Comparison of ENCODE assay signal across 8 cellular contexts in genomic region chr11:575324-575995, GRCh38. TPM values are rescaled to one million over a fixed set of nuclear protein-coding genes. Genes with fewer than 3 reads are reported as not detected.
DNase-seq lines count a peak whose midpoint lies in the region; ATAC-seq, FAIRE-seq and TF ChIP-seq lines count a peak whose summit lies in the region.

No MANE protein-coding gene starts in this region.

- peaks cover 0 to 9% (median 0%) of the 10 kb centered on the region in 5 donors for H3K27me3 Mint-ChIP-seq in naive thymus-derived CD4-positive, alpha-beta T cell

- H3K4me3 Mint-ChIP-seq in naive thymus-derived CD4-positive, alpha-beta T cell: peak overlapping the region; percentile 85 to 99 (median 90)

- peak; percentile 27 for ATAC-seq in GM19043 (IDR thresholded peaks at IDR 0.05; ENCODE audit: low read depth, unreplicated experiment)
- ATAC-seq in naive thymus-derived CD4-positive, alpha-beta T cell: no peak

- H3K9me3 ChIP-seq in Peyer's patch (no peaks in the 10 kb centered on the region), endothelial cell of umbilical vein (replicated peaks; ENCODE audit: control insufficient read depth, insufficient read depth, low read length) (no peaks in the 10 kb centered on the region)
- H3K9me3 ChIP-seq in naive thymus-derived CD4-positive, alpha-beta T cell (ENCODE audit: control insufficient read depth in 2 of 3, low read length in 3 of 3): no peaks in the 10 kb centered on the region

- CTCF ChIA-PET in BJ (lab: Yijun Ruan, JAX): interaction anchor here (0.6 to 1.5 kb wide), 4 partner anchors 9 to 148 kb away, joined by 3 to 4 read pairs (median 4); no protein-coding TSS in a partner anchor
- CTCF ChIA-PET in endothelial cell of umbilical vein (lab: Charles Lee): interaction anchor here (0.7 to 1.8 kb wide), 8 partner anchors 11 to 200 kb away, joined by 3 to 7 read pairs (median 4); partner anchors contain the start of gene HRAS
- CTCF ChIA-PET in naive thymus-derived CD4-positive, alpha-beta T cell (lab: Charles Lee): interaction anchor here (0.6 to 1.6 kb wide), 3 partner anchors 13 to 156 kb away, joined by 3 to 8 read pairs (median 3); no protein-coding TSS in a partner anchor

- TF ChIP-seq POLR2A in Peyer's patch (IDR thresholded peaks at IDR 0.05) (peak in 1 of 2 donors; percentile 57), endothelial cell of umbilical vein (IDR thresholded peaks at IDR 0.05; ENCODE audit: low read depth, low read length) (no peak)

- no peak overlapping the region for H3K27ac ChIP-seq in HL-60 (replicated peaks)
- peak overlapping the region in 3 of 4 donors; percentile 20 to 77 (median 76) for H3K27ac ChIP-seq in Peyer's patch
- no peak overlapping the region for H3K27ac ChIP-seq in endothelial cell of umbilical vein (ENCODE audit: insufficient read depth, low read depth, low read length)
- peak overlapping the region; percentile 62 for H3K27ac ChIP-seq in naive thymus-derived CD4-positive, alpha-beta T cell (ENCODE audit: low read depth, low read length)

- H3K79me2 ChIP-seq in endothelial cell of umbilical vein (ENCODE audit: control insufficient read depth, insufficient read depth, low read length): peaks cover 39% of the 10 kb centered on the region

- peaks cover 40 to 54% (median 43%) of the 10 kb centered on the region in 7 donors for H3K4me1 Mint-ChIP-seq in naive thymus-derived CD4-positive, alpha-beta T cell

- H3K27ac Mint-ChIP-seq in naive thymus-derived CD4-positive, alpha-beta T cell: peak overlapping the region; percentile 39 to 100 (median 67)

- FAIRE-seq in endothelial cell of umbilical vein (lab: Jason Lieb, UNC): no peak

- DNase-seq in BJ (ENCODE audit: low read depth): no peak
- peak in 1 of 2 experiments; percentile 41 for DNase-seq in HL-60 (ENCODE audit: low read depth in 1 of 2, low spot score in 1 of 2)
- DNase-seq in Peyer's patch: no peak
- DNase-seq in endothelial cell of umbilical vein (ENCODE audit: low read depth, low spot score): peak; percentile 52
- DNase-seq in naive thymus-derived CD4-positive, alpha-beta T cell: peak in 2 of 9 donors; percentile 27 to 37
- no peak for DNase-seq in posterior vena cava (ENCODE audit: low spot score)
- no peak for DNase-seq in kidney glomerular epithelial cell (lab: John Stamatoyannopoulos, UW)

- BruUV-seq in endothelial cell of umbilical vein (replicated peaks; lab: Mats Ljungman, UMichigan): no TSS peak

- POLR2A ChIA-PET in BJ (lab: Charles Lee): interaction anchor here (0.5 to 2.0 kb wide), 5 partner anchors 10 to 807 kb away, joined by 3 to 20 read pairs (median 3); no protein-coding TSS in a partner anchor
- POLR2A ChIA-PET in endothelial cell of umbilical vein (lab: Charles Lee): interaction anchor here (0.7 kb wide), 1 partner anchor 172 kb away, joined by 3 read pairs; the partner anchor contains the start of gene TALDO1
- POLR2A ChIA-PET in naive thymus-derived CD4-positive, alpha-beta T cell (lab: Charles Lee): interaction anchor here (0.7 to 3.4 kb wide), 25 partner anchors 8 to 368 kb away, joined by 3 to 21 read pairs (median 4); partner anchors contain the start of genes BET1L, DEAF1, HRAS and LMNTD2

- no peaks in the 10 kb centered on the region for H3K27me3 ChIP-seq in BJ (ENCODE audit: control insufficient read depth, insufficient read depth, low read length)
- peaks cover 4% of the 10 kb centered on the region for H3K27me3 ChIP-seq in HL-60 (ENCODE audit: insufficient read depth, poor library complexity, severe bottlenecking)
- no peaks in the 10 kb centered on the region for H3K27me3 ChIP-seq in Peyer's patch
- peaks cover 8 to 10% of the 10 kb centered on the region in 2 experiments for H3K27me3 ChIP-seq in endothelial cell of umbilical vein (ENCODE audit: control insufficient read depth in 2 of 2, insufficient read depth in 2 of 2, low read length in 2 of 2)
- H3K27me3 ChIP-seq in naive thymus-derived CD4-positive, alpha-beta T cell (ENCODE audit: control insufficient read depth in 2 of 2, insufficient read depth in 2 of 2, low read length in 2 of 2): no peaks in the 10 kb centered on the region

- H3K9ac ChIP-seq in endothelial cell of umbilical vein (replicated peaks; ENCODE audit: extremely low read depth, insufficient read depth, low read length): peak overlapping the region; percentile 22

- H3K4me1 ChIP-seq in Peyer's patch (peaks cover 12 to 49% (median 33%) of the 10 kb centered on the region in 4 donors), endothelial cell of umbilical vein (ENCODE audit: control insufficient read depth, extremely low read depth, insufficient read depth, low read length) (peaks cover 14% of the 10 kb centered on the region)
- peaks cover 26 to 42% of the 10 kb centered on the region in 2 donors for H3K4me1 ChIP-seq in naive thymus-derived CD4-positive, alpha-beta T cell (ENCODE audit: control insufficient read depth in 2 of 2, insufficient read depth in 2 of 2, low read length in 2 of 2)

- intact Hi-C loops in endothelial cell of umbilical vein (cut with micrococcal nuclease) (loop anchor here (5.0 kb wide), 1 partner anchor 37 kb away; no protein-coding TSS in a partner anchor), posterior vena cava (cut with DNase I) (no loop called here)
- intact Hi-C loops in naive thymus-derived CD4-positive, alpha-beta T cell (cut with micrococcal nuclease): loop anchor here in 1 of 2 donors (1.0 to 5.0 kb wide), 2 partner anchors 20 to 338 kb away; partner anchors contain the start of genes PSMD13 and SIRT3

- H4K20me1 ChIP-seq in endothelial cell of umbilical vein (replicated peaks; ENCODE audit: control insufficient read depth, extremely low read depth, insufficient read depth, low read length): no peaks in the 10 kb centered on the region

- peak overlapping the region; percentile 78 for H3K4me3 ChIP-seq in BJ (ENCODE audit: low read depth, low read length)
- peak overlapping the region; percentile 51 for H3K4me3 ChIP-seq in HL-60 (replicated peaks; ENCODE audit: insufficient read depth, low read length)
- peak overlapping the region; percentile 50 to 85 (median 68) for H3K4me3 ChIP-seq in Peyer's patch
- peak overlapping the region; percentile 29 to 51 (median 40) for H3K4me3 ChIP-seq in endothelial cell of umbilical vein (replicated peaks in 1 of 3; ENCODE audit: insufficient read depth in 1 of 3, low read depth in 1 of 3, low read length in 3 of 3)
- H3K4me3 ChIP-seq in naive thymus-derived CD4-positive, alpha-beta T cell (ENCODE audit: low read length): peak overlapping the region; percentile 64

- H3K36me3 Mint-ChIP-seq in naive thymus-derived CD4-positive, alpha-beta T cell: peaks cover 0 to 7% (median 0%) of the 10 kb centered on the region in 5 donors

- no peak for TF ChIP-seq CTCF in BJ (IDR thresholded peaks at IDR 0.05; ENCODE audit: insufficient read depth, low read depth, low read length)
- TF ChIP-seq CTCF in HL-60 (IDR thresholded peaks at IDR 0.05; ENCODE audit: insufficient read depth, low read length): no peak
- TF ChIP-seq CTCF in Peyer's patch (IDR thresholded peaks at IDR 0.05): peak in 2 of 6 experiments; percentile 10 to 19
- TF ChIP-seq CTCF in endothelial cell of umbilical vein (IDR thresholded peaks at IDR 0.05; ENCODE audit: extremely low read depth in 1 of 2, insufficient read depth in 1 of 2, low read depth in 1 of 2, low read length in 2 of 2): no peak

- H3K36me3 ChIP-seq in BJ (ENCODE audit: control insufficient read depth, insufficient read depth, low read length) (peaks cover 4% of the 10 kb centered on the region; the same call in 1 of the 2 replicates), Peyer's patch (no peaks in the 10 kb centered on the region), endothelial cell of umbilical vein (ENCODE audit: control insufficient read depth in 2 of 2, extremely low read depth in 1 of 2, insufficient read depth in 2 of 2, low read length in 2 of 2) (no peaks in the 10 kb centered on the region)
- peaks cover 0 to 13% (median 0%) of the 10 kb centered on the region in 3 experiments for H3K36me3 ChIP-seq in naive thymus-derived CD4-positive, alpha-beta T cell (ENCODE audit: control insufficient read depth in 2 of 3, insufficient read depth in 3 of 3, low read length in 3 of 3)

- peak overlapping the region; percentile 67 for H3K4me2 ChIP-seq in endothelial cell of umbilical vein (ENCODE audit: insufficient read depth, low read length)

- peak overlapping the region; percentile 98 for H2AFZ ChIP-seq in endothelial cell of umbilical vein (ENCODE audit: low read depth, low read length)

- no peaks in the 10 kb centered on the region for H3K9me3 Mint-ChIP-seq in naive thymus-derived CD4-positive, alpha-beta T cell

- H3K9me1 ChIP-seq in endothelial cell of umbilical vein (replicated peaks; ENCODE audit: control insufficient read depth, extremely low read depth, insufficient read depth, low read length): no peaks in the 10 kb centered on the region

- dilution Hi-C loops in endothelial cell of umbilical vein (cut with MboI; ENCODE audit: extremely low pct_ligation_motif_present, low sequenced_read_pairs): no loop called here

RNA-seq across cellular contexts. Expression of gene PHRF1, which starts 0.8 kb away (rescaled TPM):
- polyA plus RNA-seq in BJ (2011; rRNA removed) (6.8 and 10.7 TPM in 2 replicates), endothelial cell of umbilical vein (14.2 and 14.8 TPM in 2 replicates)
- polyA minus RNA-seq in BJ (2011; rRNA and poly(A)+ RNA removed): 5.8 and 8.0 TPM in 2 replicates
- total RNA-seq in Peyer's patch (10 to 100 TPM; 48.4 to 88.0 (median 57.8) TPM), endothelial cell of umbilical vein (38.8 and 39.4 TPM in 2 replicates), posterior vena cava (10 to 100 TPM; 18.3 to 20.8 TPM)
- 11.6 and 14.8 TPM in 2 replicates for polyA plus RNA-seq in endothelial cell of umbilical vein (2011; cell fraction: cytosol; rRNA removed)
- 34.6 and 40.1 TPM in 2 replicates for polyA plus RNA-seq in endothelial cell of umbilical vein (2011; cell fraction: nucleus; rRNA removed)
- 16.6 and 19.6 TPM in 2 replicates for polyA plus RNA-seq in endothelial cell of umbilical vein (2012)
- polyA minus RNA-seq in endothelial cell of umbilical vein: 13.2 and 16.1 TPM in 2 replicates
- 8.1 TPM for polyA minus RNA-seq in endothelial cell of umbilical vein (2011; cell fraction: cytosol; rRNA and poly(A)+ RNA removed)
- 25.0 and 35.3 TPM in 2 replicates for polyA minus RNA-seq in endothelial cell of umbilical vein (2011; cell fraction: nucleus; rRNA and poly(A)+ RNA removed)
- 10 to 100 TPM; 47.3 to 55.2 (median 49.4) TPM for total RNA-seq in naive thymus-derived CD4-positive, alpha-beta T cell
- 10 to 100 TPM in 1 of 2 donors, 1 to 10 TPM in 1; 6.2 to 22.1 TPM for polyA plus RNA-seq in naive thymus-derived CD4-positive, alpha-beta T cell

RNA-seq across cellular contexts. Expression of gene RASSF7, which starts 14.7 kb away (rescaled TPM):
- polyA plus RNA-seq in BJ (2011; rRNA removed) (17.3 and 25.1 TPM in 2 replicates), endothelial cell of umbilical vein (19.9 and 27.9 TPM in 2 replicates)
- polyA minus RNA-seq in BJ (2011; rRNA and poly(A)+ RNA removed): 4.0 and 6.5 TPM in 2 replicates
- total RNA-seq in Peyer's patch (100 to 1,000 TPM in 3 of 4 donors, 10 to 100 TPM in 1; 80.9 to 340 (median 172) TPM), endothelial cell of umbilical vein (12.2 and 14.1 TPM in 2 replicates), posterior vena cava (1 to 10 TPM; 2.1 to 2.6 TPM)
- polyA plus RNA-seq in endothelial cell of umbilical vein (2011; cell fraction: cytosol; rRNA removed): 11.1 and 16.5 TPM in 2 replicates
- polyA plus RNA-seq in endothelial cell of umbilical vein (2011; cell fraction: nucleus; rRNA removed): 20.5 and 21.7 TPM in 2 replicates
- 5.5 and 12.2 TPM in 2 replicates for polyA plus RNA-seq in endothelial cell of umbilical vein (2012)
- polyA minus RNA-seq in endothelial cell of umbilical vein: 5.7 and 7.6 TPM in 2 replicates
- polyA minus RNA-seq in endothelial cell of umbilical vein (2011; cell fraction: cytosol; rRNA and poly(A)+ RNA removed): 5.4 TPM
- 1.7 and 3.0 TPM in 2 replicates for polyA minus RNA-seq in endothelial cell of umbilical vein (2011; cell fraction: nucleus; rRNA and poly(A)+ RNA removed)
- 10 to 100 TPM; 20.0 to 45.4 (median 35.5) TPM for total RNA-seq in naive thymus-derived CD4-positive, alpha-beta T cell
- polyA plus RNA-seq in naive thymus-derived CD4-positive, alpha-beta T cell: 10 to 100 TPM; 26.7 to 43.6 TPM

RNA-seq across cellular contexts. Expression of gene LMNTD2, which starts 14.9 kb away (rescaled TPM):
- 1.6 and 2.5 TPM in 2 replicates for polyA plus RNA-seq in BJ (2011; rRNA removed)
- 0.66 and 0.77 TPM in 2 replicates for polyA minus RNA-seq in BJ (2011; rRNA and poly(A)+ RNA removed)
- 10 to 100 TPM in 3 of 4 donors, 1 to 10 TPM in 1; 6.6 to 32.9 (median 14.1) TPM for total RNA-seq in Peyer's patch
- total RNA-seq in endothelial cell of umbilical vein: 1.8 and 2.1 TPM in 2 replicates
- polyA plus RNA-seq in endothelial cell of umbilical vein: 2.6 and 3.9 TPM in 2 replicates
- 0.61 and 0.97 TPM in 2 replicates for polyA plus RNA-seq in endothelial cell of umbilical vein (2011; cell fraction: cytosol; rRNA removed)
- polyA plus RNA-seq in endothelial cell of umbilical vein (2011; cell fraction: nucleus; rRNA removed): 12.6 and 17.5 TPM in 2 replicates
- polyA plus RNA-seq in endothelial cell of umbilical vein (2012): 0.35 and 1.5 TPM in 2 replicates
- 0.25 and 1.0 TPM in 2 replicates for polyA minus RNA-seq in endothelial cell of umbilical vein
- 1.3 TPM for polyA minus RNA-seq in endothelial cell of umbilical vein (2011; cell fraction: cytosol; rRNA and poly(A)+ RNA removed)
- 0.58 and 4.2 TPM in 2 replicates for polyA minus RNA-seq in endothelial cell of umbilical vein (2011; cell fraction: nucleus; rRNA and poly(A)+ RNA removed)
- 10 to 100 TPM in 2 of 5 experiments, 1 to 10 TPM in 3; 2.8 to 14.7 (median 9.6) TPM for total RNA-seq in naive thymus-derived CD4-positive, alpha-beta T cell
- 1 to 10 TPM; 2.3 to 3.6 TPM for polyA plus RNA-seq in naive thymus-derived CD4-positive, alpha-beta T cell
- under 1 TPM; 0.43 to 0.56 TPM for total RNA-seq in posterior vena cava

RNA-seq across cellular contexts. Expression of gene LRRC56, which starts 38.1 kb away (rescaled TPM):
- polyA plus RNA-seq in BJ (2011; rRNA removed): 0.92 and 1.5 TPM in 2 replicates
- 0.31 and 0.71 TPM in 2 replicates for polyA minus RNA-seq in BJ (2011; rRNA and poly(A)+ RNA removed)
- total RNA-seq in Peyer's patch: 1 to 10 TPM in 2 of 4 donors, under 1 TPM in 2; 0.67 to 4.1 (median 2.4) TPM
- total RNA-seq in endothelial cell of umbilical vein: 0.55 and 0.90 TPM in 2 replicates
- 0.47 and 0.64 TPM in 2 replicates for polyA plus RNA-seq in endothelial cell of umbilical vein
- polyA plus RNA-seq in endothelial cell of umbilical vein (2011; cell fraction: cytosol; rRNA removed): 0.21 and 0.34 TPM in 2 replicates
- polyA plus RNA-seq in endothelial cell of umbilical vein (2011; cell fraction: nucleus; rRNA removed): 1.7 and 2.3 TPM in 2 replicates
- polyA plus RNA-seq in endothelial cell of umbilical vein (2012): 0.24 and 0.76 TPM in 2 replicates
- 0.34 and 0.40 TPM in 2 replicates for polyA minus RNA-seq in endothelial cell of umbilical vein
- 0.72 TPM for polyA minus RNA-seq in endothelial cell of umbilical vein (2011; cell fraction: cytosol; rRNA and poly(A)+ RNA removed)
- polyA minus RNA-seq in endothelial cell of umbilical vein (2011; cell fraction: nucleus; rRNA and poly(A)+ RNA removed): 0.29 and 1.2 TPM in 2 replicates
- 1 to 10 TPM; 2.3 to 5.1 (median 3.6) TPM for total RNA-seq in naive thymus-derived CD4-positive, alpha-beta T cell
- polyA plus RNA-seq in naive thymus-derived CD4-positive, alpha-beta T cell: 1 to 10 TPM in 1 of 2 donors, under 1 TPM in 1; 0.35 to 1.0 TPM
- under 1 TPM; 0.43 to 0.56 TPM for total RNA-seq in posterior vena cava

RNA-seq across cellular contexts. Expression of gene HRAS, which starts 40.1 kb away (rescaled TPM):
- 50.3 and 90.4 TPM in 2 replicates for polyA plus RNA-seq in BJ (2011; rRNA removed)
- 49.1 and 69.2 TPM in 2 replicates for polyA minus RNA-seq in BJ (2011; rRNA and poly(A)+ RNA removed)
- total RNA-seq in Peyer's patch: 10 to 100 TPM; 27.4 to 55.3 (median 35.1) TPM
- total RNA-seq in endothelial cell of umbilical vein: 103 TPM in 2 replicates
- polyA plus RNA-seq in endothelial cell of umbilical vein: 105 and 109 TPM in 2 replicates
- 127 and 138 TPM in 2 replicates for polyA plus RNA-seq in endothelial cell of umbilical vein (2011; cell fraction: cytosol; rRNA removed)
- polyA plus RNA-seq in endothelial cell of umbilical vein (2011; cell fraction: nucleus; rRNA removed): 92.5 and 103 TPM in 2 replicates
- polyA plus RNA-seq in endothelial cell of umbilical vein (2012): 125 and 149 TPM in 2 replicates
- 64.3 and 71.5 TPM in 2 replicates for polyA minus RNA-seq in endothelial cell of umbilical vein
- 30.1 TPM for polyA minus RNA-seq in endothelial cell of umbilical vein (2011; cell fraction: cytosol; rRNA and poly(A)+ RNA removed)
- 10.0 and 19.0 TPM in 2 replicates for polyA minus RNA-seq in endothelial cell of umbilical vein (2011; cell fraction: nucleus; rRNA and poly(A)+ RNA removed)
- total RNA-seq in naive thymus-derived CD4-positive, alpha-beta T cell: 10 to 100 TPM; 22.3 to 52.0 (median 31.9) TPM
- polyA plus RNA-seq in naive thymus-derived CD4-positive, alpha-beta T cell: 10 to 100 TPM; 12.6 to 19.5 TPM
- total RNA-seq in posterior vena cava: 10 to 100 TPM; 37.2 to 48.5 TPM

Comparison
In these comparisons a context has a peak if more than half of its experiments do, and no peak if none do; other contexts are left out.
1. H3K27ac ChIP-seq: peak in Peyer's patch (3 of 4) and naive thymus-derived CD4-positive, alpha-beta T cell (single experiment); none in HL-60 (single experiment) and endothelial cell of umbilical vein (single experiment).
2. Peak in every context shown above with its lines, with median percentiles within 50 percentile points of each other: H3K4me3 ChIP-seq.